Comparison of ENCODE assay signal across 7 cellular contexts in genomic region chr17:56319531-56319930, GRCh38.
DNase-seq lines count a peak whose midpoint lies in the region; ATAC-seq and TF ChIP-seq lines count a peak whose summit lies in the region.

No MANE protein-coding gene starts in this region.

- no peak overlapping the region for H3K4me3 ChIP-seq in cardiac fibroblast (replicated peaks in 1 of 2; ENCODE audit: low read depth in 2 of 2, low read length in 2 of 2)

- peak; percentile 69 for ATAC-seq in HG03432 (IDR thresholded peaks at IDR 0.05; ENCODE audit: unreplicated experiment)
- ATAC-seq in HG03457 (IDR thresholded peaks at IDR 0.05; ENCODE audit: unreplicated experiment): no peak

- TF ChIP-seq CTCF in GM12874 (IDR thresholded peaks at IDR 0.05; ENCODE audit: insufficient read depth, low read depth, low read length) (peak; percentile 50), cardiac fibroblast (IDR thresholded peaks at IDR 0.05; ENCODE audit: low read depth, low read length) (peak; percentile 31)

- peak; percentile 48 for DNase-seq in NCI-H748 (lab: John Stamatoyannopoulos, UW; ENCODE audit: unreplicated experiment)
- DNase-seq in cardiac fibroblast (ENCODE audit: low read depth in 2 of 2): peak; percentile 25 to 54
- DNase-seq in medulla oblongata (ENCODE audit: extremely low spot score): peak; percentile 22
- no peak for DNase-seq in stimulated activated CD4-positive, alpha-beta T cell treated with anti-CD3 and anti-CD28 coated beads, Interleukin-1b, Interleukin-23, amount 100 ng/mL, for 48 hours
